ENCODE assay signal across 19 cellular contexts in the genomic region with DNA sequence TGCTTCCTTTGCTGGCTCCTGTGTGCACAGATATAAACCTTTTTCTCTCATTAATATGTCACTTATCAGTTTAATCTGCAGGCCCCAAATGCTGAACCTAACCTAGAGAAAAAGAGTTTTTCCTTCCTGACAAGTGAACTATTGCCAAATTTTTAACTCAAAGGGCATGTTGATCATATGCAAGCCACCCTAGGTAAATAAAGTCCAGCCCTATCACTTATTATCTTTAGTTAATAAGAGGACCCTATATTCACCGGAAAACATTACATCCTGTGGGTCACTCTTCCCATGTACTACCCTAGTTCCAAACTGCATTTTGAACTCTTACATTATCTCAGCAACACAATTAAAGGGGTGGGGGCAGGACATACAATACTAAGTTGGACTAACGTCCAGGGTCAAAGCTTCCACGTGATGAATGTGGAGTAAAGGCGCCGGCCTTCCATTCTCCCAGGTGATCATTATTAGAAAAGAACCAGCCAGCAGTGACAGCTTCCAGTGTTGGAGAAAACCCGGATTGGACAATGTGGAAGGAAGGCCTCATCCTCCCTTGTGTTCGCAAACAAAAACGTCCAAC.
DNase-seq lines count a peak whose midpoint lies in the region; ATAC-seq and TF ChIP-seq lines count a peak whose summit lies in the region.
"Had no signal": no experiment of that assay in that cellular context is flagged by ENCODE, and none has a peak within 500 bp of the region (broad histone marks: within the 10 kb centered on the region; RNA-seq: fewer than 3 reads in every experiment).

No MANE protein-coding gene starts in this region.

- no peak overlapping the region for H3K27ac ChIP-seq in BLaER1
- peak overlapping the region; percentile 35 for H3K27ac ChIP-seq in PC-9
- peak overlapping the region in 1 of 4 donors; percentile 27 for H3K27ac ChIP-seq in gastroesophageal sphincter
- H3K27ac ChIP-seq: HL-60, upper lobe of right lung had no signal

- H3K4me3 ChIP-seq in BLaER1 (no peak overlapping the region), PC-9 (no peak overlapping the region), gastroesophageal sphincter (no peak overlapping the region)
- H3K4me3 ChIP-seq: upper lobe of right lung had no signal

- ATAC-seq in gastroesophageal sphincter (peak; percentile 5), HG03045 (IDR thresholded peaks at IDR 0.05; ENCODE audit: unreplicated experiment) (no peak), HG02885 (IDR thresholded peaks at IDR 0.05; ENCODE audit: poor library complexity, unreplicated experiment) (no peak)
- ATAC-seq: activated T-cell treated with anti-CD3 and anti-CD28 coated beads, Interleukin-2, amount 50 U/mL, for 72 hours; upper lobe of right lung had no signal

- H3K27me3 Mint-ChIP-seq in progenitor cell of endocrine pancreas, result no peaks in the 10 kb centered on the region

- no peak overlapping the region for H3K4me3 Mint-ChIP-seq in progenitor cell of endocrine pancreas (ENCODE audit: low read depth)
- H3K4me3 Mint-ChIP-seq: activated T-cell treated with anti-CD3 and anti-CD28 coated beads, Interleukin-2, amount 50 U/mL, for 72 hours had no signal

- TF ChIP-seq EP300 in gastroesophageal sphincter (IDR thresholded peaks at IDR 0.05), result no peak

- TF ChIP-seq CTCF in PC-9 (conservative IDR thresholded peaks at IDR 0.05), result no peak
- no peak for TF ChIP-seq CTCF in gastroesophageal sphincter (IDR thresholded peaks at IDR 0.05)
- no peak for TF ChIP-seq CTCF in progenitor cell of endocrine pancreas (IDR thresholded peaks at IDR 0.05; ENCODE audit: unreplicated experiment)

- no peak overlapping the region for H3K9ac ChIP-seq in BLaER1

- WGBS in gastroesophageal sphincter (ENCODE audit: low coverage in 1 of 2), 2 donors, result 78% methylated on average over 4 of the region's 8 CpGs; no CpG with 5 or more reads in 1 of the 2 donors

- peaks cover 28% of the 10 kb centered on the region; the same call in 1 of the 2 replicates for H3K36me3 ChIP-seq in BLaER1
- H3K36me3 ChIP-seq in PC-9 (ENCODE audit: low read depth), result peaks cover 4% of the 10 kb centered on the region
- no peaks in the 10 kb centered on the region for H3K36me3 ChIP-seq in gastroesophageal sphincter
- H3K36me3 ChIP-seq: upper lobe of right lung had no signal

- H3K4me2 ChIP-seq in BLaER1, result peak overlapping the region; percentile 5; the same call in 1 of the 2 replicates
- H3K4me2 ChIP-seq in PC-9, result no peak overlapping the region

- H3K4me1 ChIP-seq in BLaER1 (peaks cover 50% of the 10 kb centered on the region), PC-9 (replicated peaks; ENCODE audit: insufficient read depth) (peaks cover 38% of the 10 kb centered on the region), gastroesophageal sphincter (peaks cover 3 to 100% (median 40%) of the 10 kb centered on the region in 3 donors)

- no peaks in the 10 kb centered on the region for H3K9me2 ChIP-seq in PC-9 (ENCODE audit: insufficient read depth)

- BruUV-seq in PC-9 (replicated peaks; lab: Mats Ljungman, UMichigan), result no TSS peak

- peaks cover 51% of the 10 kb centered on the region for H3F3A ChIP-seq in PC-9 (ENCODE audit: insufficient read depth, low read depth)

- DNase-seq in PC-9, result no peak
- no peak for DNase-seq in progenitor cell of endocrine pancreas (ENCODE audit: low spot score, unreplicated experiment)
- no peak for DNase-seq in NCI-H524 (lab: John Stamatoyannopoulos, UW)
- no peak for DNase-seq in NCI-H1417 treated with DMSO at 0.1 percent for 48 hours (lab: John Stamatoyannopoulos, UW)
- DNase-seq: activated CD4-positive, alpha-beta T cell treated with anti-CD3 and anti-CD28 coated beads, Interleukin-2, amount 50 U/mL, for 1 hour; activated T-cell treated with anti-CD3 and anti-CD28 coated beads, Interleukin-2, amount 50 U/mL, for 72 hours; caudate nucleus; GF-D8; KG1; mesenchymal stem cell; NCI-H1105 treated with DMSO at 0.1 percent for 48 hours; occipital lobe; SHP77 treated with DMSO at 0.1 percent for 48 hours; upper lobe of right lung had no signal

- no peaks in the 10 kb centered on the region for H3K27me3 ChIP-seq in BLaER1
- no peaks in the 10 kb centered on the region for H3K27me3 ChIP-seq in PC-9 (ENCODE audit: insufficient read depth, low read depth)
- H3K27me3 ChIP-seq in gastroesophageal sphincter, result no peaks in the 10 kb centered on the region
- H3K27me3 ChIP-seq: upper lobe of right lung had no signal

- H3K27ac Mint-ChIP-seq in progenitor cell of endocrine pancreas, result peak overlapping the region; percentile 84
- H3K27ac Mint-ChIP-seq: activated T-cell treated with anti-CD3 and anti-CD28 coated beads, Interleukin-2, amount 50 U/mL, for 72 hours had no signal

- H3K79me2 ChIP-seq in PC-9 (ENCODE audit: low read depth), result peaks cover 93% of the 10 kb centered on the region

- H4K20me1 ChIP-seq in BLaER1 (peaks cover 99% of the 10 kb centered on the region), PC-9 (ENCODE audit: insufficient read depth) (no peaks in the 10 kb centered on the region)

- no peaks in the 10 kb centered on the region for H3K36me3 Mint-ChIP-seq in progenitor cell of endocrine pancreas (ENCODE audit: insufficient read depth)

- POLR2A ChIA-PET in PC-9 (lab: Charles Lee; ENCODE audit: unreplicated experiment), result no interaction called here

- no peak overlapping the region for H2AFZ ChIP-seq in PC-9

- TF ChIP-seq POLR2A in gastroesophageal sphincter (IDR thresholded peaks at IDR 0.05), result no peak

- H3K4me1 Mint-ChIP-seq in progenitor cell of endocrine pancreas (ENCODE audit: low read depth), result peaks cover 38% of the 10 kb centered on the region

- no peaks in the 10 kb centered on the region for H3K9me3 ChIP-seq in BLaER1
- no peaks in the 10 kb centered on the region for H3K9me3 ChIP-seq in PC-9 (ENCODE audit: insufficient read depth, low read depth)
- no peaks in the 10 kb centered on the region for H3K9me3 ChIP-seq in gastroesophageal sphincter
- H3K9me3 ChIP-seq: upper lobe of right lung had no signal

- no peaks in the 10 kb centered on the region for H3K9me3 Mint-ChIP-seq in progenitor cell of endocrine pancreas (ENCODE audit: low read depth)
- H3K9me3 Mint-ChIP-seq: activated T-cell treated with anti-CD3 and anti-CD28 coated beads, Interleukin-2, amount 50 U/mL, for 72 hours had no signal

- CTCF ChIA-PET in PC-9 (lab: Charles Lee), result interaction anchor here (0.6 kb wide), 1 partner anchor 38 kb away, joined by 3 read pairs; no protein-coding TSS in a partner anchor

- intact Hi-C loops in PC-9 (cut with micrococcal nuclease; ENCODE audit: unreplicated experiment), result no loop called here
